8 cellular contexts compared by ENCODE assay signal in genomic region chr1:40372658-40373322, GRCh38. TPM values are rescaled to one million over a fixed set of nuclear protein-coding genes. Genes with fewer than 3 reads are reported as not detected.
A peak's percentile ranks its signal among the peaks of the same experiment; 100 is the strongest.
DNase-seq lines count a peak whose midpoint lies in the region; ATAC-seq and TF ChIP-seq lines count a peak whose summit lies in the region.

No MANE protein-coding gene starts in this region.

- H3K9me3 ChIP-seq in CD8-positive, alpha-beta memory T cell (ENCODE audit: low read length), result no peaks in the 10 kb centered on the region
- H3K9me3 ChIP-seq in neuronal stem cell (replicated peaks in 1 of 2; ENCODE audit: control insufficient read depth in 2 of 2, insufficient read depth in 1 of 2, low read depth in 1 of 2, low read length in 2 of 2), result no peaks in the 10 kb centered on the region
- no peaks in the 10 kb centered on the region for H3K9me3 ChIP-seq in transverse colon

- H4K8ac ChIP-seq in neuronal stem cell (ENCODE audit: low read depth, low read length), result no peak overlapping the region

- H3K36me3 Mint-ChIP-seq in CD8-positive, alpha-beta memory T cell, result peaks cover 2 to 32% (median 4%) of the 10 kb centered on the region in 3 donors
- H3K36me3 Mint-ChIP-seq in brain, result no peaks in the 10 kb centered on the region

- no peak overlapping the region for H4K91ac ChIP-seq in neuronal stem cell (ENCODE audit: low read depth, low read length, poor library complexity)

- no peak overlapping the region for H3K4me2 ChIP-seq in neuronal stem cell (ENCODE audit: insufficient read depth, low read length, poor library complexity, severe bottlenecking)

- no peak overlapping the region for H3K4ac ChIP-seq in neuronal stem cell (ENCODE audit: low read length)

- peaks cover 41 to 52% (median 49%) of the 10 kb centered on the region in 3 donors for H3K4me1 Mint-ChIP-seq in CD8-positive, alpha-beta memory T cell
- H3K4me1 Mint-ChIP-seq in brain, result peaks cover 42% of the 10 kb centered on the region

- H2BK12ac ChIP-seq in neuronal stem cell (ENCODE audit: low read length), result no peak overlapping the region

- H3K36me3 ChIP-seq in CD8-positive, alpha-beta memory T cell (ENCODE audit: insufficient read depth, low read length), result peaks cover 4% of the 10 kb centered on the region
- no peaks in the 10 kb centered on the region for H3K36me3 ChIP-seq in neuronal stem cell (replicated peaks in 1 of 2; ENCODE audit: control insufficient read depth in 2 of 2, insufficient read depth in 2 of 2, low read length in 2 of 2)
- no peaks in the 10 kb centered on the region for H3K36me3 ChIP-seq in transverse colon

- peak overlapping the region; percentile 77 to 99 (median 91) for H3K27ac Mint-ChIP-seq in CD8-positive, alpha-beta memory T cell
- H3K27ac Mint-ChIP-seq in brain, result peak overlapping the region in 4 of 5 experiments; percentile 20 to 92 (median 62)

- peaks cover 0 to 7% of the 10 kb centered on the region in 2 donors for H3K27me3 Mint-ChIP-seq in CD8-positive, alpha-beta memory T cell
- peaks cover 8% of the 10 kb centered on the region for H3K27me3 Mint-ChIP-seq in brain

- H3K4me1 ChIP-seq in CD8-positive, alpha-beta memory T cell (ENCODE audit: insufficient read depth, low read length), result peaks cover 35% of the 10 kb centered on the region
- H3K4me1 ChIP-seq in neuronal stem cell (ENCODE audit: control insufficient read depth in 2 of 2, insufficient read depth in 1 of 2, low read depth in 1 of 2, low read length in 2 of 2) (peaks cover 2 to 5% of the 10 kb centered on the region in 2 donors), transverse colon (peaks cover 3 to 16% (median 4%) of the 10 kb centered on the region in 4 donors)

- DNase-seq in CD8-positive, alpha-beta memory T cell, result no peak
- DNase-seq in Jurkat, Clone E6-1 (ENCODE audit: low read depth, low spot score), result no peak
- no peak for DNase-seq in neuronal stem cell (ENCODE audit: low spot score)
- DNase-seq in transverse colon, result no peak
- no peak for DNase-seq in Ammon's horn (ENCODE audit: low spot score)

- no peak overlapping the region for H3K9ac ChIP-seq in neuronal stem cell (ENCODE audit: low read depth, low read length, poor library complexity)

- peaks cover 7% of the 10 kb centered on the region for H3K79me1 ChIP-seq in neuronal stem cell (ENCODE audit: low read depth, low read length)

- H3K4me3 Mint-ChIP-seq in CD8-positive, alpha-beta memory T cell, result peak overlapping the region; percentile 86 to 100 (median 91)
- peak overlapping the region; percentile 81 to 99 (median 90) for H3K4me3 Mint-ChIP-seq in brain

- no peak overlapping the region for H2BK120ac ChIP-seq in neuronal stem cell (ENCODE audit: low read depth, low read length)

- TF ChIP-seq CTCF in brain (conservative IDR thresholded peaks at IDR 0.05), result no peak
- TF ChIP-seq CTCF in transverse colon (IDR thresholded peaks at IDR 0.05), result no peak

- peaks cover 0 to 5% (median 2%) of the 10 kb centered on the region in 5 donors for H3K9me3 Mint-ChIP-seq in CD8-positive, alpha-beta memory T cell
- peaks cover 0 to 3% (median 0%) of the 10 kb centered on the region in 5 experiments for H3K9me3 Mint-ChIP-seq in brain

- TF ChIP-seq EP300 in transverse colon (IDR thresholded peaks at IDR 0.05; ENCODE audit: low read depth), result no peak

- H2AK5ac ChIP-seq in neuronal stem cell (ENCODE audit: low read depth, low read length), result no peak overlapping the region

- H2BK15ac ChIP-seq in neuronal stem cell (ENCODE audit: low read length), result no peak overlapping the region

- CTCF ChIA-PET in CD8-positive, alpha-beta memory T cell (lab: Charles Lee), result interaction anchor here (0.9 to 3.6 kb wide), 9 partner anchors 8 to 229 kb away, joined by 3 to 46 read pairs (median 6); no protein-coding TSS in a partner anchor

- H3K27ac ChIP-seq in CD8-positive, alpha-beta memory T cell (ENCODE audit: low read depth, low read length), result no peak overlapping the region
- H3K27ac ChIP-seq in neuronal stem cell (replicated peaks; ENCODE audit: low read length) (peak overlapping the region; percentile 2), transverse colon (peak overlapping the region in 1 of 4 donors; percentile 94)

- TF ChIP-seq POLR2A in transverse colon (IDR thresholded peaks at IDR 0.05), result no peak

- intact Hi-C loops in transverse colon (cut with DNase I; ENCODE audit: low total_unique reads), result no loop called here

- H3K27me3 ChIP-seq in CD8-positive, alpha-beta memory T cell (ENCODE audit: insufficient read depth, low read length, poor library complexity, severe bottlenecking), result no peaks in the 10 kb centered on the region
- H3K27me3 ChIP-seq in neuronal stem cell (ENCODE audit: control insufficient read depth in 3 of 3, insufficient read depth in 3 of 3, low read depth in 1 of 3, low read length in 3 of 3), result no peaks in the 10 kb centered on the region
- H3K27me3 ChIP-seq in transverse colon, result no peaks in the 10 kb centered on the region

- no peak overlapping the region for H3K18ac ChIP-seq in neuronal stem cell (ENCODE audit: low read length)

- H3K14ac ChIP-seq in neuronal stem cell (ENCODE audit: low read length), result no peak overlapping the region

- in situ Hi-C loops in transverse colon (cut with MboI; ENCODE audit: low pct_ligation_motif_present in 1 of 4, low pct_unique_long_range_greater_than_20kb in 1 of 4, low sequenced_read_pairs in 3 of 4), result no loop called here

- WGBS in neuronal stem cell (ENCODE audit: extremely low coverage in 2 of 2, insufficient read length in 2 of 2, insufficient replicate concordance in 1 of 2), 2 donors, result no CpG with 5 or more reads among the region's 6 CpGs
- WGBS in transverse colon (ENCODE audit: low coverage in 1 of 2), 2 donors, result 35 to 50% methylated on average over 5 to 6 of the region's 6 CpGs

- POLR2A ChIA-PET in CD8-positive, alpha-beta memory T cell (lab: Charles Lee), result interaction anchor here (0.7 to 3.0 kb wide), 6 partner anchors 13 to 332 kb away, joined by 3 to 86 read pairs (median 6); partner anchors contain the start of gene CAP1

- H2AFZ ChIP-seq in neuronal stem cell (ENCODE audit: low read length), result peak overlapping the region; percentile 98

- H3K23ac ChIP-seq in neuronal stem cell (ENCODE audit: low read depth, low read length, poor library complexity), result no peak overlapping the region

- H3K4me3 ChIP-seq in CD8-positive, alpha-beta memory T cell (ENCODE audit: low read length), result peak overlapping the region; percentile 91
- H3K4me3 ChIP-seq in Jurkat, Clone E6-1 (ENCODE audit: low read length), result peak overlapping the region; percentile 51
- H3K4me3 ChIP-seq in neuronal stem cell (ENCODE audit: low read length in 2 of 2) (peak overlapping the region in 1 of 2 donors; percentile 31), transverse colon (peak overlapping the region in 1 of 4 donors; percentile 99)

- no peak for ATAC-seq in GM19351 (IDR thresholded peaks at IDR 0.05; ENCODE audit: unreplicated experiment)
- ATAC-seq in GM19463 (IDR thresholded peaks at IDR 0.05; ENCODE audit: unreplicated experiment), result no peak

- H2BK5ac ChIP-seq in neuronal stem cell (ENCODE audit: low read length), result no peak overlapping the region

RNA-seq across cellular contexts. Expression of gene SMAP2, which starts 0.7 kb away (rescaled TPM):
- 100 to 1,000 TPM; 144 to 146 TPM for total RNA-seq in CD8-positive, alpha-beta memory T cell
- 340 TPM for polyA plus RNA-seq in CD8-positive, alpha-beta memory T cell
- polyA plus RNA-seq in Jurkat, Clone E6-1 (2012; ENCODE audit: insufficient read depth, insufficient read length), result 33.8 TPM
- polyA plus RNA-seq in brain (ENCODE audit: insufficient read depth, low read depth, low replicate concordance), result 74.2 TPM
- polyA plus RNA-seq in neuronal stem cell (2013, experiment 1 of 2), result 12.8 TPM
- polyA plus RNA-seq in neuronal stem cell (2013, experiment 2 of 2), result 12.4 TPM
- total RNA-seq in transverse colon, result 10 to 100 TPM; 20.1 to 47.0 (median 33.8) TPM

RNA-seq across cellular contexts. Expression of gene COL9A2, which starts 55.7 kb away (rescaled TPM):
- total RNA-seq in CD8-positive, alpha-beta memory T cell, result 1 to 10 TPM; 4.4 to 5.5 TPM
- polyA plus RNA-seq in CD8-positive, alpha-beta memory T cell, result 0.68 TPM
- 14.1 TPM for polyA plus RNA-seq in Jurkat, Clone E6-1 (2012; ENCODE audit: insufficient read depth, insufficient read length)
- 94.4 TPM for polyA plus RNA-seq in brain (ENCODE audit: insufficient read depth, low read depth, low replicate concordance)
- 18.6 TPM for polyA plus RNA-seq in neuronal stem cell (2013, experiment 1 of 2)
- 18.6 TPM for polyA plus RNA-seq in neuronal stem cell (2013, experiment 2 of 2)
- total RNA-seq in transverse colon, result 10 to 100 TPM in 3 of 4 donors, 1 to 10 TPM in 1; 5.4 to 43.0 (median 14.6) TPM
